ENCODE assay signal across 37 cellular contexts in the genomic region with DNA sequence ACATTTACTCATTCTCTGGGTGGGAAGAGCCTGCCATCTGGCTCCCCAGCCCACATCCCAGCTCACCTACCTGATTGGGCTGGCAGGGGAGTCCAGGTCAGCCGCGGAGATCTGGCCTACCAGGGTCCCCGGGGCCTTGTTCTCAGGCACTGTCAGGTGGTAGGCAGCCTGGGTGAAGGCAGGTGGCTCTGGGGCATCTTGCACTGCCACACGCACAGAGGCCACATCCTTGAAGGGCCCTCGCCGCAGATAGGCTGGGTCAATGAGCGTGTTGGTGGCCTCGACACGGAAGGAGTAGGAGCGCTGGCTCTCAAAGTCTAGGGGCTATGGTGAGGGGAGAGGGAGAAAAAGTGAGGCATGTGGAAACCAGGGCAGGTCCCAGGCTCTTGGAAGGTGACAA. TPM values are rescaled to one million over a fixed set of nuclear protein-coding genes. Genes with fewer than 3 reads are reported as not detected.
"Had no signal": no experiment of that assay in that cellular context is flagged by ENCODE, and none has a peak within 500 bp of the region (broad histone marks: within the 10 kb centered on the region; RNA-seq: fewer than 3 reads in every experiment).

No MANE protein-coding gene starts in this region.

- DNase-seq: activated CD4-positive, alpha-beta T cell treated with anti-CD3 and anti-CD28 coated beads for 36 hours; activated CD4-positive, alpha-beta T cell treated with anti-CD3 and anti-CD28 coated beads, Interleukin-2, amount 10 ng/mL, durations not matched to agents 7 days and 5 days; activated CD4-positive, alpha-beta T cell treated with anti-CD3 and anti-CD28 coated beads, Interleukin-2, amount 50 U/mL, for 48 hours; activated CD8-positive, alpha-beta T cell treated with anti-CD3 and anti-CD28 coated beads, Interleukin-2, amount 10 ng/mL, durations not matched to agents 7 days and 5 days; activated gamma-delta T cell; activated naive CD4-positive, alpha-beta T cell treated with Interleukin-2 at 50 U/mL for 16 hours; activated T-cell treated with anti-CD3 and anti-CD28 coated beads, Interleukin-2, amount 50 U/mL, for 24 hours; adrenal gland; body of pancreas; caudate nucleus; Kasumi-1; KG1; MG63; MV-4-11; NCI-H1092; NCI-H1436 treated with DMSO at 0.1 percent for 48 hours; NCI-H1694 treated with DMSO at 0.1 percent for 48 hours; NCI-H2029 treated with DMSO at 0.1 percent for 48 hours; NCI-H2107; NCI-H2171; NCI-H510A; NCI-H526; NCI-H748 treated with DMSO at 0.1 percent for 48 hours; NK-92 treated with Interleukin-12 subunit alpha and Interleukin-12 subunit beta, amount 100 ng/mL, for 24 hours; PC-9; SHP77; SJCRH30 had no signal

- H3K27ac Mint-ChIP-seq: activated CD4-positive, alpha-beta T cell treated with anti-CD3 and anti-CD28 coated beads for 36 hours; activated CD4-positive, alpha-beta T cell treated with anti-CD3 and anti-CD28 coated beads, Interleukin-2, amount 10 ng/mL, durations not matched to agents 7 days and 5 days; activated CD8-positive, alpha-beta T cell treated with anti-CD3 and anti-CD28 coated beads, Interleukin-2, amount 10 ng/mL, durations not matched to agents 7 days and 5 days; activated naive CD4-positive, alpha-beta T cell treated with anti-CD3 and anti-CD28 coated beads, Interleukin-2, amount 50 U/mL, for 24 hours; activated T-cell treated with anti-CD3 and anti-CD28 coated beads, Interleukin-2, amount 50 U/mL, for 24 hours; activated T-helper 2 cell treated with anti-CD3 and anti-CD28 coated beads, Interferon-gamma antibody, Interleukin-2, Interleukin-4, amounts not matched to agents 10 μg/mL and 5 μg/mL and 100 μg/mL, durations not matched to agents 14 hours and 24 hours and 36 hours; T-helper 2 cell treated with Interferon-gamma antibody and Interleukin-4, amounts not matched to agents 5 μg/mL and 100 μg/mL, for 36 hours; WTC11 had no signal

- H3K36me3 ChIP-seq: adrenal gland, MG63 had no signal

- ATAC-seq: activated CD4-positive, alpha-beta T cell treated with anti-CD3 and anti-CD28 coated beads for 36 hours; activated CD4-positive, CD25-positive, alpha-beta regulatory T cell treated with anti-CD3 and anti-CD28 coated beads, Interleukin-2, amount 50 U/mL, for 24 hours; activated CD8-positive, alpha-beta T cell treated with anti-CD3 and anti-CD28 coated beads, Interleukin-2, amount 10 ng/mL, durations not matched to agents 7 days and 5 days; body of pancreas; WTC11 had no signal

- H3K4me3 ChIP-seq: adrenal gland, body of pancreas, MG63, PC-9, SJCRH30, SK-N-MC had no signal

- H3K9me3 Mint-ChIP-seq: activated CD4-positive, alpha-beta T cell treated with anti-CD3 and anti-CD28 coated beads, Interleukin-2, amount 10 ng/mL, durations not matched to agents 7 days and 5 days; activated naive CD4-positive, alpha-beta T cell treated with anti-CD3 and anti-CD28 coated beads, Interleukin-2, amount 50 U/mL, for 24 hours; activated T-cell treated with anti-CD3 and anti-CD28 coated beads, Interleukin-2, amount 50 U/mL, for 24 hours; activated T-helper 2 cell treated with anti-CD3 and anti-CD28 coated beads, Interferon-gamma antibody, Interleukin-2, Interleukin-4, amounts not matched to agents 10 μg/mL and 5 μg/mL and 100 μg/mL, durations not matched to agents 14 hours and 24 hours and 36 hours; T-helper 2 cell treated with Interferon-gamma antibody and Interleukin-4, amounts not matched to agents 5 μg/mL and 100 μg/mL, for 36 hours; WTC11 had no signal

- H3K27ac ChIP-seq: adrenal gland, body of pancreas, PC-9, SJCRH30, SK-N-MC had no signal

- H2AFZ ChIP-seq: PC-9 had no signal

- H3K27me3 ChIP-seq: adrenal gland, body of pancreas, MG63, SJCRH30 had no signal

- H3K27me3 Mint-ChIP-seq: activated CD4-positive, alpha-beta T cell treated with anti-CD3 and anti-CD28 coated beads for 36 hours; activated naive CD4-positive, alpha-beta T cell treated with anti-CD3 and anti-CD28 coated beads, Interleukin-2, amount 50 U/mL, for 24 hours had no signal

- H3K9me3 ChIP-seq: adrenal gland, body of pancreas, MG63, SJCRH30 had no signal

- H3K4me2 ChIP-seq: PC-9 had no signal

- H3K4me3 Mint-ChIP-seq: activated CD4-positive, alpha-beta T cell treated with anti-CD3 and anti-CD28 coated beads for 36 hours; activated CD4-positive, alpha-beta T cell treated with anti-CD3 and anti-CD28 coated beads, Interleukin-2, amount 10 ng/mL, durations not matched to agents 7 days and 5 days; activated CD8-positive, alpha-beta T cell treated with anti-CD3 and anti-CD28 coated beads, Interleukin-2, amount 10 ng/mL, durations not matched to agents 7 days and 5 days; activated naive CD4-positive, alpha-beta T cell treated with anti-CD3 and anti-CD28 coated beads, Interleukin-2, amount 50 U/mL, for 24 hours; activated T-cell treated with anti-CD3 and anti-CD28 coated beads, Interleukin-2, amount 50 U/mL, for 24 hours; T-helper 2 cell treated with Interferon-gamma antibody and Interleukin-4, amounts not matched to agents 5 μg/mL and 100 μg/mL, for 36 hours; WTC11 had no signal

RNA-seq across cellular contexts. Expression of gene PSMB11, which starts 11.4 kb away (rescaled TPM):
- total RNA-seq: activated CD4-positive, alpha-beta T cell treated with anti-CD3 and anti-CD28 coated beads for 36 hours; activated CD8-positive, alpha-beta T cell treated with anti-CD3 and anti-CD28 coated beads, Interleukin-2, amount 10 ng/mL, durations not matched to agents 7 days and 5 days; activated T-helper 2 cell treated with anti-CD3 and anti-CD28 coated beads, Interferon-gamma antibody, Interleukin-2, Interleukin-4, amounts not matched to agents 10 μg/mL and 5 μg/mL and 100 μg/mL, durations not matched to agents 14 hours and 24 hours and 36 hours; adrenal gland; astrocyte; body of pancreas; bronchial epithelial cell; OCI-LY7; PC-9; SJCRH30; T-helper 1 cell treated with Interleukin-12 subunit alpha and Interleukin-12 subunit beta and Interleukin-4 antibody, amounts not matched to agents 30 ng/mL and 1 ng/mL, for 36 hours; WTC11 had no signal
- polyA plus RNA-seq: adrenal gland had no signal
